ENCODE assay signal across 16 cellular contexts in the genomic region with DNA sequence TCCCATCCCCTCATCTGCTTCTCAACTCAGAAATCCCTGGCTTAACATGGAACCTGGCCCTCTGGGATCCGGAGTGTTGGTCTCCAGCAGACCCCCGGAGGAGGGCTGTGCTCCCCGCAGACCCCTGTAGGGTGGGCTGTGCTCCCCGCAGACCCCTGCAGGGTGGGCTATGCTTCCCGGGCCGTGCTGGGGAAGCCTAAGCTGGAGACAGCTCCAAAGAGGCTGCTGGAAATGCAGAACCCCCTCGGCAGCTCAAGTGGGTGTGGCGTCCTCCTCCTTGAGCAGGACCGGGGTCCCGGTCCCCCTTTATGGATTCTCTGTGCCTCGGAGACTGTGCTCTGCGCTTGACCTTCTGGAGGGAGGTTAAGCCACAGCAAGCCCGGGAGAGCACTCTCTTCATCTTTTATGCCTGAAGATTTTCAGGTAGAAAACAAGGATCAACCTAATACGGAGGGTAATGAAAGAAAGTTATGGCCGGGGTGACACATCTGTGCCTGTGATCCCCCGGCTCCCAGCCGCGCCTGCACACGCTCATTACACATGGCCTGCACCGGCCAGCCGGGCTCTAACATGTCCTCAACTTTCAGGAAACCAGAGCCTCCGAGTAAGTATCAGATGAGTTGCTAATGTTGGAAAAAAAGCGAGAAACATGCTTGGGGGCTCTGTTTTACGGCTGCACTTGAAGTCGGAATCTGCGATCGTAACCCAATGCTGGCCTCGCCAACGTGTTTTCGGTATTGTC.
DNase-seq lines count a peak whose midpoint lies in the region; ATAC-seq and TF ChIP-seq lines count a peak whose summit lies in the region.
"Had no signal": no experiment of that assay in that cellular context is flagged by ENCODE, and none has a peak within 500 bp of the region (broad histone marks: within the 10 kb centered on the region; RNA-seq: fewer than 3 reads in every experiment).

No MANE protein-coding gene starts in this region.

- no peak overlapping the region for H3K27ac Mint-ChIP-seq in chondrocyte (ENCODE audit: unreplicated experiment)
- H3K27ac Mint-ChIP-seq: CD8-positive, alpha-beta T cell; H9 had no signal

- H3K9me3 ChIP-seq in RWPE2 (ENCODE audit: severe bottlenecking) = no peaks in the 10 kb centered on the region
- H3K9me3 ChIP-seq in right lobe of liver = no peaks in the 10 kb centered on the region
- H3K9me3 ChIP-seq: BE2C had no signal

- H3K27me3 ChIP-seq in RWPE2 (ENCODE audit: insufficient read depth, poor library complexity, severe bottlenecking) (no peaks in the 10 kb centered on the region), right lobe of liver (no peaks in the 10 kb centered on the region)

- TF ChIP-seq POLR2A in right lobe of liver (IDR thresholded peaks at IDR 0.05) = no peak

- no peak for TF ChIP-seq CTCF in RWPE2 (IDR thresholded peaks at IDR 0.05; ENCODE audit: poor library complexity, severe bottlenecking)
- TF ChIP-seq CTCF in chondrocyte (IDR thresholded peaks at IDR 0.05) = no peak
- TF ChIP-seq CTCF in right lobe of liver (IDR thresholded peaks at IDR 0.05) = no peak

- H3K4me3 Mint-ChIP-seq in chondrocyte (ENCODE audit: unreplicated experiment) = no peak overlapping the region
- H3K4me3 Mint-ChIP-seq: CD8-positive, alpha-beta T cell; H9 had no signal

- no peaks in the 10 kb centered on the region for H3K36me3 ChIP-seq in RWPE2 (ENCODE audit: low read depth)
- no peaks in the 10 kb centered on the region for H3K36me3 ChIP-seq in right lobe of liver
- H3K36me3 ChIP-seq: BE2C had no signal

- ATAC-seq in RWPE2 (ENCODE audit: low read depth) (no peak), right lobe of liver (no peak), GM21367 (IDR thresholded peaks at IDR 0.05; ENCODE audit: unreplicated experiment) (no peak)
- ATAC-seq: CD8-positive, alpha-beta T cell had no signal

- H3K36me3 Mint-ChIP-seq in chondrocyte (ENCODE audit: low read depth) = no peaks in the 10 kb centered on the region
- H3K36me3 Mint-ChIP-seq: CD8-positive, alpha-beta T cell had no signal

- no peak overlapping the region for H3K27ac ChIP-seq in RWPE2 (ENCODE audit: poor library complexity, severe bottlenecking)
- no peak overlapping the region for H3K27ac ChIP-seq in right lobe of liver
- H3K27ac ChIP-seq: C4-2B had no signal

- H3K27me3 Mint-ChIP-seq in chondrocyte (ENCODE audit: low read depth) = no peaks in the 10 kb centered on the region

- H3K9me3 Mint-ChIP-seq in chondrocyte (ENCODE audit: low read depth) = peaks cover 26% of the 10 kb centered on the region
- H3K9me3 Mint-ChIP-seq: CD8-positive, alpha-beta T cell had no signal

- H3K4me1 Mint-ChIP-seq in chondrocyte (ENCODE audit: low read depth) = no peaks in the 10 kb centered on the region
- H3K4me1 Mint-ChIP-seq: H9 had no signal

- H3K4me3 ChIP-seq in RWPE2 (ENCODE audit: severe bottlenecking) = no peak overlapping the region
- no peak overlapping the region for H3K4me3 ChIP-seq in right lobe of liver

- DNase-seq in RWPE2 (ENCODE audit: low spot score) (peak; percentile 47), chondrocyte (ENCODE audit: low spot score) (peak; percentile 82), right lobe of liver (peak in 2 of 3 donors; percentile 5 to 30), posterior vena cava (ENCODE audit: low spot score) (peak; percentile 59), MV-4-11 (lab: John Stamatoyannopoulos, UW) (no peak), T-helper 9 cell (no peak)
- DNase-seq: BE2C; CD8-positive, alpha-beta T cell; COR-L47; DMS153; DMS79 treated with DMSO at 0.1 percent for 48 hours; EL; GOT3; H9 had no signal

- WGBS in right lobe of liver (ENCODE audit: insufficient coverage, low coverage, low lambda C conversion rate, missing lambda C conversion rate) = 70% methylated on average over 2 of the region's 30 CpGs

- no peaks in the 10 kb centered on the region for H3K4me1 ChIP-seq in RWPE2 (ENCODE audit: insufficient read depth, poor library complexity, severe bottlenecking)
- no peaks in the 10 kb centered on the region for H3K4me1 ChIP-seq in right lobe of liver
- H3K4me1 ChIP-seq: BE2C had no signal

- intact Hi-C loops in right lobe of liver (cut with DNase I) = no loop called here
- intact Hi-C loops in posterior vena cava (cut with DNase I) = no loop called here

Comparison
In these comparisons a context has a peak if more than half of its experiments do, and no peak if none do; other contexts are left out.
1. DNase-seq: peak in RWPE2 (single experiment), chondrocyte (single experiment), right lobe of liver (2 of 3) and posterior vena cava (single experiment); none in MV-4-11 (single experiment) and T-helper 9 cell (single experiment).